1 cellular context compared by ENCODE assay signal in genomic region chr11:66022401-66023185, GRCh38.
TF ChIP-seq lines count a peak whose summit lies in the region.

No MANE protein-coding gene starts in this region.

TF ChIP-seq in HepG2, 621 proteins besides CTCF, POLR2A, EP300 and RAD21 (continued from another document and continues in another):
- TF ChIP-seq TFDP1 (CRISPR knock-in tag; IDR thresholded peaks at IDR 0.05; ENCODE audit: borderline replicate concordance): peak; percentile 55; the same call in 1 of the 2 replicates
- TF ChIP-seq ASH2L (IDR thresholded peaks at IDR 0.05; ENCODE audit: insufficient read length, low read depth, low read length): peak; percentile 18
- TF ChIP-seq DNMT1 (CRISPR knock-in tag; IDR thresholded peaks at IDR 0.05): no peak
- TF ChIP-seq, protein P1, sequence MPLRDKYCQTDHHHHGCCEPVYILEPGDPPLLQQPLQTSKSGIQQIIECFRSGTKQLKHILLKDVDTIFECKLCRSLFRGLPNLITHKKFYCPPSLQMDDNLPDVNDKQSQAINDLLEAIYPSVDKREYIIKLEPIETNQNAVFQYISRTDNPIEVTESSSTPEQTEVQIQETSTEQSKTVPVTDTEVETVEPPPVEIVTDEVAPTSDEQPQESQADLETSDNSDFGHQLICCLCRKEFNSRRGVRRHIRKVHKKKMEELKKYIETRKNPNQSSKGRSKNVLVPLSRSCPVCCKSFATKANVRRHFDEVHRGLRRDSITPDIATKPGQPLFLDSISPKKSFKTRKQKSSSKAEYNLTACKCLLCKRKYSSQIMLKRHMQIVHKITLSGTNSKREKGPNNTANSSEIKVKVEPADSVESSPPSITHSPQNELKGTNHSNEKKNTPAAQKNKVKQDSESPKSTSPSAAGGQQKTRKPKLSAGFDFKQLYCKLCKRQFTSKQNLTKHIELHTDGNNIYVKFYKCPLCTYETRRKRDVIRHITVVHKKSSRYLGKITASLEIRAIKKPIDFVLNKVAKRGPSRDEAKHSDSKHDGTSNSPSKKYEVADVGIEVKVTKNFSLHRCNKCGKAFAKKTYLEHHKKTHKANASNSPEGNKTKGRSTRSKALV (CRISPR knock-in tag; IDR thresholded peaks at IDR 0.05): peak; percentile 46; the same call in 1 of the 2 replicates
- TF ChIP-seq CHD2 (IDR thresholded peaks at IDR 0.05; ENCODE audit: low read depth, low read length): no peak
- no peak for TF ChIP-seq ZNF770 (CRISPR knock-in tag; IDR thresholded peaks at IDR 0.05)
- TF ChIP-seq THAP11 (CRISPR knock-in tag; IDR thresholded peaks at IDR 0.05): peak; percentile 44; the same call in 1 of the 2 replicates
- no peak for TF ChIP-seq TBX3 (IDR thresholded peaks at IDR 0.05; ENCODE audit: borderline replicate concordance)
- TF ChIP-seq ZNF274 (CRISPR knock-in tag; IDR thresholded peaks at IDR 0.05): 0 out of 2 replicates have a peak, but pooled peaks have one; percentile 48
- TF ChIP-seq, protein P2, sequence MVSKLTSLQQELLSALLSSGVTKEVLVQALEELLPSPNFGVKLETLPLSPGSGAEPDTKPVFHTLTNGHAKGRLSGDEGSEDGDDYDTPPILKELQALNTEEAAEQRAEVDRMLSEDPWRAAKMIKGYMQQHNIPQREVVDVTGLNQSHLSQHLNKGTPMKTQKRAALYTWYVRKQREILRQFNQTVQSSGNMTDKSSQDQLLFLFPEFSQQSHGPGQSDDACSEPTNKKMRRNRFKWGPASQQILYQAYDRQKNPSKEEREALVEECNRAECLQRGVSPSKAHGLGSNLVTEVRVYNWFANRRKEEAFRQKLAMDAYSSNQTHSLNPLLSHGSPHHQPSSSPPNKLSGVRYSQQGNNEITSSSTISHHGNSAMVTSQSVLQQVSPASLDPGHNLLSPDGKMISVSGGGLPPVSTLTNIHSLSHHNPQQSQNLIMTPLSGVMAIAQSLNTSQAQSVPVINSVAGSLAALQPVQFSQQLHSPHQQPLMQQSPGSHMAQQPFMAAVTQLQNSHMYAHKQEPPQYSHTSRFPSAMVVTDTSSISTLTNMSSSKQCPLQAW (CRISPR knock-in tag; IDR thresholded peaks at IDR 0.05): peak; percentile 31; the same call in 1 of the 2 replicates
- TF ChIP-seq AKAP8 (CRISPR knock-in tag; IDR thresholded peaks at IDR 0.05): no peak
- TF ChIP-seq, protein P3, sequence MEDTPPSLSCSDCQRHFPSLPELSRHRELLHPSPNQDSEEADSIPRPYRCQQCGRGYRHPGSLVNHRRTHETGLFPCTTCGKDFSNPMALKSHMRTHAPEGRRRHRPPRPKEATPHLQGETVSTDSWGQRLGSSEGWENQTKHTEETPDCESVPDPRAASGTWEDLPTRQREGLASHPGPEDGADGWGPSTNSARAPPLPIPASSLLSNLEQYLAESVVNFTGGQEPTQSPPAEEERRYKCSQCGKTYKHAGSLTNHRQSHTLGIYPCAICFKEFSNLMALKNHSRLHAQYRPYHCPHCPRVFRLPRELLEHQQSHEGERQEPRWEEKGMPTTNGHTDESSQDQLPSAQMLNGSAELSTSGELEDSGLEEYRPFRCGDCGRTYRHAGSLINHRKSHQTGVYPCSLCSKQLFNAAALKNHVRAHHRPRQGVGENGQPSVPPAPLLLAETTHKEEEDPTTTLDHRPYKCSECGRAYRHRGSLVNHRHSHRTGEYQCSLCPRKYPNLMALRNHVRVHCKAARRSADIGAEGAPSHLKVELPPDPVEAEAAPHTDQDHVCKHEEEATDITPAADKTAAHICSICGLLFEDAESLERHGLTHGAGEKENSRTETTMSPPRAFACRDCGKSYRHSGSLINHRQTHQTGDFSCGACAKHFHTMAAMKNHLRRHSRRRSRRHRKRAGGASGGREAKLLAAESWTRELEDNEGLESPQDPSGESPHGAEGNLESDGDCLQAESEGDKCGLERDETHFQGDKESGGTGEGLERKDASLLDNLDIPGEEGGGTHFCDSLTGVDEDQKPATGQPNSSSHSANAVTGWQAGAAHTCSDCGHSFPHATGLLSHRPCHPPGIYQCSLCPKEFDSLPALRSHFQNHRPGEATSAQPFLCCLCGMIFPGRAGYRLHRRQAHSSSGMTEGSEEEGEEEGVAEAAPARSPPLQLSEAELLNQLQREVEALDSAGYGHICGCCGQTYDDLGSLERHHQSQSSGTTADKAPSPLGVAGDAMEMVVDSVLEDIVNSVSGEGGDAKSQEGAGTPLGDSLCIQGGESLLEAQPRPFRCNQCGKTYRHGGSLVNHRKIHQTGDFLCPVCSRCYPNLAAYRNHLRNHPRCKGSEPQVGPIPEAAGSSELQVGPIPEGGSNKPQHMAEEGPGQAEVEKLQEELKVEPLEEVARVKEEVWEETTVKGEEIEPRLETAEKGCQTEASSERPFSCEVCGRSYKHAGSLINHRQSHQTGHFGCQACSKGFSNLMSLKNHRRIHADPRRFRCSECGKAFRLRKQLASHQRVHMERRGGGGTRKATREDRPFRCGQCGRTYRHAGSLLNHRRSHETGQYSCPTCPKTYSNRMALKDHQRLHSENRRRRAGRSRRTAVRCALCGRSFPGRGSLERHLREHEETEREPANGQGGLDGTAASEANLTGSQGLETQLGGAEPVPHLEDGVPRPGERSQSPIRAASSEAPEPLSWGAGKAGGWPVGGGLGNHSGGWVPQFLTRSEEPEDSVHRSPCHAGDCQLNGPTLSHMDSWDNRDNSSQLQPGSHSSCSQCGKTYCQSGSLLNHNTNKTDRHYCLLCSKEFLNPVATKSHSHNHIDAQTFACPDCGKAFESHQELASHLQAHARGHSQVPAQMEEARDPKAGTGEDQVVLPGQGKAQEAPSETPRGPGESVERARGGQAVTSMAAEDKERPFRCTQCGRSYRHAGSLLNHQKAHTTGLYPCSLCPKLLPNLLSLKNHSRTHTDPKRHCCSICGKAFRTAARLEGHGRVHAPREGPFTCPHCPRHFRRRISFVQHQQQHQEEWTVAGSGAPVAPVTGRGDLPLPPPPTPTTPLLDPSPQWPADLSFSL (CRISPR knock-in tag; IDR thresholded peaks at IDR 0.05): no peak
- no peak for TF ChIP-seq ZSCAN12 (CRISPR knock-in tag; IDR thresholded peaks at IDR 0.05)
- peak; percentile 58; the same call in 1 of the 2 replicates for TF ChIP-seq MYC (CRISPR knock-in tag; IDR thresholded peaks at IDR 0.05; ENCODE audit: borderline replicate concordance)
- 0 out of 2 replicates have a peak, but pooled peaks have one; percentile 16 for TF ChIP-seq FOXP4 (CRISPR knock-in tag; IDR thresholded peaks at IDR 0.05)
- 0 out of 2 replicates have a peak, but pooled peaks have one; percentile 64 for TF ChIP-seq KDM3A (CRISPR knock-in tag; IDR thresholded peaks at IDR 0.05; ENCODE audit: low read depth)
- peak; percentile 25; the same call in 1 of the 2 replicates for TF ChIP-seq RXRB (CRISPR knock-in tag; IDR thresholded peaks at IDR 0.05; ENCODE audit: borderline replicate concordance)
- peak; percentile 84 for TF ChIP-seq HOXD1 (CRISPR knock-in tag; IDR thresholded peaks at IDR 0.05)
- peak; percentile 54 for TF ChIP-seq TEAD3 (CRISPR knock-in tag; optimal IDR thresholded peaks at IDR 0.05; ENCODE audit: borderline replicate concordance)
- peak; percentile 99 for TF ChIP-seq ZNF142 (CRISPR knock-in tag; IDR thresholded peaks at IDR 0.05)
- TF ChIP-seq TCF7L2 (IDR thresholded peaks at IDR 0.05; ENCODE audit: low read depth, low read length): no peak
- TF ChIP-seq, protein P4, sequence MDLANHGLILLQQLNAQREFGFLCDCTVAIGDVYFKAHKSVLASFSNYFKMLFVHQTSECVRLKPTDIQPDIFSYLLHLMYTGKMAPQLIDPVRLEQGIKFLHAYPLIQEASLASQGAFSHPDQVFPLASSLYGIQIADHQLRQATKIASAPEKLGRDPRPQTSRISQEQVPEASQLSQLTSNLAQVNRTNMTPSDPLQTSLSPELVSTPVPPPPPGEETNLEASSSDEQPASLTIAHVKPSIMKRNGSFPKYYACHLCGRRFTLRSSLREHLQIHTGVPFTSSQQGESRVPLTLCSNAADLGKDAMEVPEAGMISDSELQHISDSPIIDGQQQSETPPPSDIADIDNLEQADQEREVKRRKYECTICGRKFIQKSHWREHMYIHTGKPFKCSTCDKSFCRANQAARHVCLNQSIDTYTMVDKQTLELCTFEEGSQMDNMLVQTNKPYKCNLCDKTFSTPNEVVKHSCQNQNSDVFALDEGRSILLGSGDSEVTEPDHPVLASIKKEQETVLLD (CRISPR knock-in tag; IDR thresholded peaks at IDR 0.05; ENCODE audit: low read depth): no peak
- TF ChIP-seq MTF2 (CRISPR knock-in tag; IDR thresholded peaks at IDR 0.05; ENCODE audit: borderline replicate concordance): 0 out of 2 replicates have a peak, but pooled peaks have one; percentile 58
- peak; percentile 51; the same call in 1 of the 2 replicates for TF ChIP-seq ZNF180 (CRISPR knock-in tag; IDR thresholded peaks at IDR 0.05; ENCODE audit: borderline replicate concordance, low read depth)
- 0 out of 2 replicates have a peak, but pooled peaks have one; percentile 21 for TF ChIP-seq PHF21A (CRISPR knock-in tag; IDR thresholded peaks at IDR 0.05)
- TF ChIP-seq ZBTB33 (CRISPR knock-in tag; IDR thresholded peaks at IDR 0.05): no peak
